ENCODE assay signal across 24 cellular contexts in the genomic region with DNA sequence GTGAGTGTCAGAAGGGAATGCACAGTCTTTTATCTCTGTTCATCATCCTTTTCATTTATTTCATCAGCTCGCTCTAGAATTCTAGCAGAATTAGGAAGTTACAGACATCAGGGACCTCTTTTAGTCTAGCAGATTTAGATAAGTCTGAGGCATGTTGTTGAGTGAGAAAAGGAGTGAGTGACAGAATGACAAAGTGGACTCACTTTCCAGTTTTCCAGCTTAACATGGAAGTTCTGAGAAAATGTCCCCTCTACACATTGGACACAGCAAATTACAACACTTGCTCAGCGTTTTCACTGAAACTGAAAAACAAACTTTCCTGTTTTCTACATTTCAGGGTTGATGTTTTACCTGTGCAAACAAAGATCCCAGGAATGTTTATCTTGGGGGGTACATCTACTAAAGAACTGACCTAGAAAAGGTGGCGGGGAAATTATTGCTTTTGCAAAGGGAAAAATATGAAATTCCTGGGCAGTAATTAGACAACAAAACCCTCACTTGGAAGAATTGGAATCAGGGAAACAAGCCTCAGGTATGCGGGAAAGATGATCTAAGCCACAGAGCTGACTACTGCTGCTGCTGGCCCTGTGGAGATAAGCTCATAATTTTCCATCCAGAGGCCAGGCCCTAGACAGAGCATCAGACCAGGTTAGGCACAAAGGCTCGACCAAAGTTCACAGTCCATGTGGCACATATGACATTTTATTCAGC. TPM values are rescaled to one million over a fixed set of nuclear protein-coding genes. Genes with fewer than 3 reads are reported as not detected.
DNase-seq lines count a peak whose midpoint lies in the region; ATAC-seq and TF ChIP-seq lines count a peak whose summit lies in the region.
"Had no signal": no experiment of that assay in that cellular context is flagged by ENCODE, and none has a peak within 500 bp of the region (broad histone marks: within the 10 kb centered on the region; RNA-seq: fewer than 3 reads in every experiment).

No MANE protein-coding gene starts in this region.

- H3K27me3 Mint-ChIP-seq in naive thymus-derived CD4-positive, alpha-beta T cell, result no peaks in the 10 kb centered on the region
- peaks cover 1% of the 10 kb centered on the region for H3K27me3 Mint-ChIP-seq in activated CD4-positive, alpha-beta T cell treated with anti-CD3 and anti-CD28 coated beads, Interleukin-2, amount 10 ng/mL, durations not matched to agents 24 days and 14 days
- H3K27me3 Mint-ChIP-seq: activated CD4-positive, alpha-beta T cell treated with anti-CD3 and anti-CD28 coated beads, Interleukin-2, amount 10 ng/mL, durations not matched to agents 7 days and 5 days had no signal

- H3K36me3 ChIP-seq in cardiac muscle cell, result no peaks in the 10 kb centered on the region
- H3K36me3 ChIP-seq in naive thymus-derived CD4-positive, alpha-beta T cell (ENCODE audit: control insufficient read depth in 2 of 3, insufficient read depth in 3 of 3, low read length in 3 of 3), result no peaks in the 10 kb centered on the region
- H3K36me3 ChIP-seq: stomach, tibial artery had no signal

- in situ Hi-C loops in G401 (cut with HindIII; ENCODE audit: low sequenced_read_pairs), result no loop called here

- no peak overlapping the region for H3K4me3 ChIP-seq in cardiac muscle cell
- no peak overlapping the region for H3K4me3 ChIP-seq in naive thymus-derived CD4-positive, alpha-beta T cell (ENCODE audit: low read length)
- H3K4me3 ChIP-seq: stomach, tibial artery had no signal

- H3K9me3 ChIP-seq in cardiac muscle cell (ENCODE audit: low read depth), result no peaks in the 10 kb centered on the region
- H3K9me3 ChIP-seq in naive thymus-derived CD4-positive, alpha-beta T cell (ENCODE audit: control insufficient read depth in 2 of 3, low read length in 3 of 3), result no peaks in the 10 kb centered on the region

- DNase-seq in cardiac muscle cell (ENCODE audit: low read depth in 1 of 2, low spot score in 1 of 2), result peak in 1 of 2 donors; percentile 32
- DNase-seq in left ventricle myocardium superior, result no peak
- DNase-seq in kidney glomerular epithelial cell (lab: John Stamatoyannopoulos, UW), result peak; percentile 31
- DNase-seq in naive thymus-derived CD4-positive, alpha-beta T cell, result no peak
- DNase-seq in G401 (ENCODE audit: low spot score), result no peak
- no peak for DNase-seq in DMS153 (lab: John Stamatoyannopoulos, UW)
- DNase-seq in activated CD4-positive, alpha-beta T cell treated with anti-CD3 and anti-CD28 coated beads, Interleukin-2, amount 10 ng/mL, durations not matched to agents 24 days and 14 days, result no peak
- DNase-seq in COLO829 (ENCODE audit: low spot score), result no peak
- DNase-seq: activated CD4-positive, alpha-beta T cell treated with anti-CD3 and anti-CD28 coated beads, Interleukin-2, amount 10 ng/mL, durations not matched to agents 7 days and 5 days; activated naive CD4-positive, alpha-beta T cell treated with Interleukin-2 at 50 U/mL for 16 hours; activated T-cell treated with anti-CD3 and anti-CD28 coated beads, Interleukin-2, amount 50 U/mL, for 72 hours; amniotic stem cell; CD8-positive, alpha-beta memory T cell; kidney; naive B cell; stimulated activated CD4-positive, alpha-beta T cell treated with anti-CD3 and anti-CD28 coated beads, Interleukin-2, amount 100 ng/mL, for 24 hours; stomach; tibial artery had no signal

- POLR2A ChIA-PET in naive thymus-derived CD4-positive, alpha-beta T cell (lab: Charles Lee), result interaction anchor here (1.1 to 1.7 kb wide), 2 partner anchors 70 to 742 kb away, joined by 3 to 7 read pairs; no protein-coding TSS in a partner anchor

- peaks cover 32% of the 10 kb centered on the region for H3K4me1 ChIP-seq in cardiac muscle cell (ENCODE audit: low read depth)
- H3K4me1 ChIP-seq in naive thymus-derived CD4-positive, alpha-beta T cell (ENCODE audit: control insufficient read depth in 2 of 2, insufficient read depth in 2 of 2, low read length in 2 of 2), result no peaks in the 10 kb centered on the region
- H3K4me1 ChIP-seq: tibial artery had no signal

- H3K4me3 Mint-ChIP-seq in naive thymus-derived CD4-positive, alpha-beta T cell, result peak overlapping the region in 4 of 10 donors; percentile 1 to 66 (median 48)
- no peak overlapping the region for H3K4me3 Mint-ChIP-seq in activated CD4-positive, alpha-beta T cell treated with anti-CD3 and anti-CD28 coated beads, Interleukin-2, amount 10 ng/mL, durations not matched to agents 24 days and 14 days
- H3K4me3 Mint-ChIP-seq: activated CD4-positive, alpha-beta T cell treated with anti-CD3 and anti-CD28 coated beads, Interleukin-2, amount 10 ng/mL, durations not matched to agents 7 days and 5 days; activated T-cell treated with anti-CD3 and anti-CD28 coated beads, Interleukin-2, amount 50 U/mL, for 72 hours; CD8-positive, alpha-beta memory T cell; memory B cell; naive B cell had no signal

- no peak for ATAC-seq in left ventricle myocardium superior
- ATAC-seq in naive thymus-derived CD4-positive, alpha-beta T cell, result no peak
- ATAC-seq: activated T-cell treated with anti-CD3 and anti-CD28 coated beads, Interleukin-2, amount 50 U/mL, for 72 hours had no signal

- no peaks in the 10 kb centered on the region for H3K27me3 ChIP-seq in cardiac muscle cell
- H3K27me3 ChIP-seq in naive thymus-derived CD4-positive, alpha-beta T cell (ENCODE audit: control insufficient read depth in 2 of 2, insufficient read depth in 2 of 2, low read length in 2 of 2), result no peaks in the 10 kb centered on the region
- H3K27me3 ChIP-seq: stomach, tibial artery had no signal

- peaks cover 0 to 22% (median 21%) of the 10 kb centered on the region in 7 donors for H3K4me1 Mint-ChIP-seq in naive thymus-derived CD4-positive, alpha-beta T cell
- no peaks in the 10 kb centered on the region for H3K4me1 Mint-ChIP-seq in activated CD4-positive, alpha-beta T cell treated with anti-CD3 and anti-CD28 coated beads, Interleukin-2, amount 10 ng/mL, durations not matched to agents 24 days and 14 days
- H3K4me1 Mint-ChIP-seq: activated CD4-positive, alpha-beta T cell treated with anti-CD3 and anti-CD28 coated beads, Interleukin-2, amount 10 ng/mL, durations not matched to agents 7 days and 5 days; CD8-positive, alpha-beta memory T cell; memory B cell; naive B cell had no signal

- H3K36me3 Mint-ChIP-seq in naive thymus-derived CD4-positive, alpha-beta T cell, result peaks cover 3 to 7% (median 4%) of the 10 kb centered on the region in 5 donors
- H3K36me3 Mint-ChIP-seq in activated CD4-positive, alpha-beta T cell treated with anti-CD3 and anti-CD28 coated beads, Interleukin-2, amount 10 ng/mL, durations not matched to agents 24 days and 14 days (ENCODE audit: low read depth), result no peaks in the 10 kb centered on the region
- H3K36me3 Mint-ChIP-seq: naive B cell had no signal

- H3K27ac ChIP-seq in cardiac muscle cell, result peak overlapping the region; percentile 91
- H3K27ac ChIP-seq in naive thymus-derived CD4-positive, alpha-beta T cell (ENCODE audit: low read depth, low read length), result no peak overlapping the region
- H3K27ac ChIP-seq: KMS-11, tibial artery, VCaP had no signal

- peak overlapping the region in 6 of 9 donors; percentile 38 to 92 (median 76) for H3K27ac Mint-ChIP-seq in naive thymus-derived CD4-positive, alpha-beta T cell
- no peak overlapping the region for H3K27ac Mint-ChIP-seq in activated CD4-positive, alpha-beta T cell treated with anti-CD3 and anti-CD28 coated beads, Interleukin-2, amount 10 ng/mL, durations not matched to agents 24 days and 14 days
- H3K27ac Mint-ChIP-seq: activated CD4-positive, alpha-beta T cell treated with anti-CD3 and anti-CD28 coated beads, Interleukin-2, amount 10 ng/mL, durations not matched to agents 7 days and 5 days; activated T-cell treated with anti-CD3 and anti-CD28 coated beads, Interleukin-2, amount 50 U/mL, for 72 hours; CD8-positive, alpha-beta memory T cell; memory B cell had no signal

- no peak for TF ChIP-seq CTCF in cardiac muscle cell (IDR thresholded peaks at IDR 0.05; ENCODE audit: low read depth, low read length)

- intact Hi-C loops in left ventricle myocardium superior (cut with micrococcal nuclease), result no loop called here
- intact Hi-C loops in naive thymus-derived CD4-positive, alpha-beta T cell (cut with micrococcal nuclease), result no loop called here
- intact Hi-C loops in activated CD4-positive, alpha-beta T cell treated with anti-CD3 and anti-CD28 coated beads, Interleukin-2, amount 10 ng/mL, durations not matched to agents 24 days and 14 days (cut with micrococcal nuclease), result no loop called here

- peaks cover 0 to 18% (median 5%) of the 10 kb centered on the region in 11 donors for H3K9me3 Mint-ChIP-seq in naive thymus-derived CD4-positive, alpha-beta T cell
- H3K9me3 Mint-ChIP-seq in activated CD4-positive, alpha-beta T cell treated with anti-CD3 and anti-CD28 coated beads, Interleukin-2, amount 10 ng/mL, durations not matched to agents 24 days and 14 days, result peaks cover 5% of the 10 kb centered on the region

- CTCF ChIA-PET in naive thymus-derived CD4-positive, alpha-beta T cell (lab: Charles Lee), result interaction anchor here (1.6 kb wide), 1 partner anchor 79 kb away, joined by 4 read pairs; no protein-coding TSS in a partner anchor

RNA-seq across cellular contexts. Expression of a gene that starts 14.6 kb away (rescaled TPM):
- total RNA-seq in cardiac muscle cell (0.24 and 4.8 TPM in 2 replicates), left ventricle myocardium superior (0.25 TPM)
- polyA plus RNA-seq in cardiac muscle cell, result 0.81 and 0.95 TPM in 2 replicates
- under 1 TPM in 1 of 5 experiments, not detected in 4; 0.27 TPM for total RNA-seq in naive thymus-derived CD4-positive, alpha-beta T cell
- under 1 TPM; 0.69 to 0.87 TPM for polyA plus RNA-seq in naive thymus-derived CD4-positive, alpha-beta T cell
- total RNA-seq in G401 (2014; rRNA removed; shearing (Covaris generic)), result not detected in 2 replicates
- total RNA-seq in activated CD4-positive, alpha-beta T cell treated with anti-CD3 and anti-CD28 coated beads, Interleukin-2, amount 10 ng/mL, durations not matched to agents 24 days and 14 days, result not detected in 2 replicates
- total RNA-seq: activated CD4-positive, alpha-beta T cell treated with anti-CD3 and anti-CD28 coated beads, Interleukin-2, amount 10 ng/mL, durations not matched to agents 7 days and 5 days; CD8-positive, alpha-beta memory T cell; osteocyte; T-helper 1 cell treated with Interleukin-12 subunit alpha and Interleukin-12 subunit beta and Interleukin-4 antibody, amounts not matched to agents 30 ng/mL and 1 ng/mL, for 36 hours had no signal

RNA-seq across cellular contexts. Expression of a gene that starts 40.6 kb away (rescaled TPM):
- total RNA-seq in cardiac muscle cell (not detected in 2 replicates), left ventricle myocardium superior (not detected)
- 0.14 and 0.51 TPM in 2 replicates for polyA plus RNA-seq in cardiac muscle cell
- total RNA-seq in naive thymus-derived CD4-positive, alpha-beta T cell, result not detected
- under 1 TPM in 1 of 2 donors, not detected in 1; 0.08 TPM for polyA plus RNA-seq in naive thymus-derived CD4-positive, alpha-beta T cell
- not detected in 2 replicates for total RNA-seq in G401 (2014; rRNA removed; shearing (Covaris generic))
- total RNA-seq in activated CD4-positive, alpha-beta T cell treated with anti-CD3 and anti-CD28 coated beads, Interleukin-2, amount 10 ng/mL, durations not matched to agents 24 days and 14 days, result not detected in 2 replicates
- total RNA-seq: activated CD4-positive, alpha-beta T cell treated with anti-CD3 and anti-CD28 coated beads, Interleukin-2, amount 10 ng/mL, durations not matched to agents 7 days and 5 days; activated T-cell treated with anti-CD3 and anti-CD28 coated beads, Interleukin-2, amount 50 U/mL, for 72 hours; CD8-positive, alpha-beta memory T cell; kidney; NCI-H460; osteocyte; stomach; T-helper 1 cell treated with Interleukin-12 subunit alpha and Interleukin-12 subunit beta and Interleukin-4 antibody, amounts not matched to agents 30 ng/mL and 1 ng/mL, for 36 hours had no signal
- polyA plus RNA-seq: CD8-positive, alpha-beta memory T cell; stomach had no signal
